ENCODE assay signal across 29 cellular contexts in the genomic region with DNA sequence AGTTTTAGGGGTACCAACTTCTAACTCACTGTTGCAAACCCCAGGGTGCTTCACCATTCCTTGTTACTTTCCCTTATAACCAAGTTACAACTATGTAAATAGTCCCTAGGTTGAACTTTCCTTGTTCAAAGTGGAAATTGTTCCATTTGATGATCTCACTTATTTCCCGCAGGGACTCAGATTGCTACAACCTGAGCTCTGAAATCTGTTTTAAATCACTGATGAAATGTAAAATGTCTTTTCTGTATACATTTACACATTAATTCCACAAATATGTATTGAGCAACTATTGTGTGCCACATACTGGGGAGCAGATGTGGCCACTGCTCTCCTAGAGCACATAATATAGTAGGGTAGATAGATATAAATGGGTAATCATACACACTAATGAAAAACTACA.
A peak's percentile ranks its signal among the peaks of the same experiment; 100 is the strongest.
DNase-seq lines count a peak whose midpoint lies in the region; ATAC-seq and TF ChIP-seq lines count a peak whose summit lies in the region.
"Had no signal": no experiment of that assay in that cellular context is flagged by ENCODE, and none has a peak within 500 bp of the region (broad histone marks: within the 10 kb centered on the region; RNA-seq: fewer than 3 reads in every experiment).

No MANE protein-coding gene starts in this region.

- intact Hi-C loops in ascending aorta (cut with DNase I): no loop called here

- no peak overlapping the region for H2BK5ac ChIP-seq in mesenchymal stem cell (ENCODE audit: low read depth, low read length, poor library complexity, severe bottlenecking)

- no peaks in the 10 kb centered on the region for H3K9me3 ChIP-seq in AG04450 (ENCODE audit: control insufficient read depth, insufficient read depth, low read length)
- H3K9me3 ChIP-seq in mesenchymal stem cell (ENCODE audit: control insufficient read depth, low read length): no peaks in the 10 kb centered on the region
- no peaks in the 10 kb centered on the region for H3K9me3 ChIP-seq in ascending aorta
- H3K9me3 ChIP-seq: A549, body of pancreas, heart left ventricle, right lobe of liver, suprapubic skin had no signal

- no peak overlapping the region for H4K91ac ChIP-seq in mesenchymal stem cell (ENCODE audit: low read length)

- H3K4me3 ChIP-seq in AG04450 (ENCODE audit: low read depth, low read length) (no peak overlapping the region), cardiac fibroblast (replicated peaks in 1 of 2; ENCODE audit: low read depth in 2 of 2, low read length in 2 of 2) (no peak overlapping the region), mesenchymal stem cell (ENCODE audit: insufficient read depth in 1 of 2, low read depth in 1 of 2, low read length in 2 of 2) (no peak overlapping the region), ascending aorta (no peak overlapping the region)
- H3K4me3 ChIP-seq: A549, body of pancreas, GM12878, heart left ventricle, right lobe of liver, suprapubic skin had no signal

- H3K79me1 ChIP-seq in mesenchymal stem cell (replicated peaks; ENCODE audit: low read length, poor library complexity, severe bottlenecking): no peaks in the 10 kb centered on the region

- no peaks in the 10 kb centered on the region for H3K27me3 ChIP-seq in AG04450 (ENCODE audit: control insufficient read depth, insufficient read depth, low read length)
- no peaks in the 10 kb centered on the region for H3K27me3 ChIP-seq in mesenchymal stem cell (ENCODE audit: control insufficient read depth in 1 of 2, insufficient read depth in 1 of 2, low read length in 2 of 2)
- no peaks in the 10 kb centered on the region for H3K27me3 ChIP-seq in ascending aorta
- H3K27me3 ChIP-seq: body of pancreas, heart left ventricle, right lobe of liver, suprapubic skin had no signal

- H2AK5ac ChIP-seq in mesenchymal stem cell (ENCODE audit: low read length, severe bottlenecking): no peak overlapping the region

- peak; percentile 73 for DNase-seq in AG04450 (ENCODE audit: low read depth, low spot score)
- peak; percentile 68 for DNase-seq in GM04504 (ENCODE audit: low read depth)
- peak; percentile 42 to 89 for DNase-seq in cardiac fibroblast (ENCODE audit: low read depth in 2 of 2)
- peak; percentile 40 for DNase-seq in mesenchymal stem cell
- DNase-seq in ascending aorta (ENCODE audit: low spot score in 2 of 2): no peak
- no peak for DNase-seq in medulla oblongata (ENCODE audit: extremely low spot score)
- no peak for DNase-seq in putamen (ENCODE audit: low spot score)
- DNase-seq: activated CD4-positive, alpha-beta T cell treated with anti-CD3 and anti-CD28 coated beads for 1 hour; activated naive CD4-positive, alpha-beta T cell treated with anti-CD3 and anti-CD28 coated beads, Interleukin-2, amount 50 U/mL, for 16 hours; activated T-cell treated with anti-CD3 and anti-CD28 coated beads, Interleukin-2, amount 50 U/mL, for 48 hours; body of pancreas; CD4-positive, alpha-beta T cell; effector memory CD8-positive, alpha-beta T cell; GF-D8; heart left ventricle; left cardiac atrium; naive thymus-derived CD8-positive, alpha-beta T cell; NCI-H1105 treated with DMSO at 0.1 percent for 48 hours; NCI-H510A; NK-92 treated with Interleukin-12 subunit alpha and Interleukin-12 subunit beta, amount 100 ng/mL, for 24 hours; right lobe of liver; SHP77 treated with DMSO at 0.1 percent for 48 hours had no signal

- H4K8ac ChIP-seq in mesenchymal stem cell (ENCODE audit: low read length): no peak overlapping the region

- CTCF ChIA-PET in AG04450 (lab: Charles Lee): interaction anchor here (0.8 to 1.1 kb wide), 2 partner anchors 72 to 191 kb away, joined by 3 read pairs; no protein-coding TSS in a partner anchor

- H2BK120ac ChIP-seq in mesenchymal stem cell (ENCODE audit: low read depth, low read length): no peak overlapping the region

- no peak for TF ChIP-seq CTCF in AG04450 (IDR thresholded peaks at IDR 0.05; ENCODE audit: low read depth, low read length)
- no peak for TF ChIP-seq CTCF in cardiac fibroblast (IDR thresholded peaks at IDR 0.05; ENCODE audit: low read depth, low read length)
- TF ChIP-seq CTCF in ascending aorta (IDR thresholded peaks at IDR 0.05): no peak

- no peak overlapping the region for H2BK15ac ChIP-seq in mesenchymal stem cell (ENCODE audit: low read depth, poor library complexity, severe bottlenecking)

- H2BK12ac ChIP-seq in mesenchymal stem cell (ENCODE audit: low read length in 2 of 2): no peak overlapping the region

- H3K4ac ChIP-seq in mesenchymal stem cell (ENCODE audit: low read depth in 1 of 2, low read length in 2 of 2): no peak overlapping the region

- peak overlapping the region; percentile 83 for H3K27ac ChIP-seq in AG04450 (ENCODE audit: low read depth, low read length)
- no peak overlapping the region for H3K27ac ChIP-seq in mesenchymal stem cell (ENCODE audit: low read length, poor library complexity, severe bottlenecking)
- no peak overlapping the region for H3K27ac ChIP-seq in ascending aorta
- H3K27ac ChIP-seq: A549, body of pancreas, HL-60, parathyroid adenoma, right lobe of liver, suprapubic skin had no signal

- POLR2A ChIA-PET in AG04450 (lab: Yijun Ruan, JAX): interaction anchor here (0.5 to 0.7 kb wide), 2 partner anchors 17 to 599 kb away, joined by 3 to 5 read pairs; no protein-coding TSS in a partner anchor

- 100% methylated on average over 1 of the region's 1 CpG for WGBS in mesenchymal stem cell

- no peak overlapping the region for H3K14ac ChIP-seq in mesenchymal stem cell (ENCODE audit: low read length in 2 of 2)

- no peak for ATAC-seq in GM18873 (IDR thresholded peaks at IDR 0.05; ENCODE audit: low FRiP score, unreplicated experiment)
- ATAC-seq: A549; body of pancreas; effector memory CD8-positive, alpha-beta T cell; esophagus mucosa; GM12878; heart left ventricle; left cardiac atrium; naive thymus-derived CD8-positive, alpha-beta T cell; right lobe of liver had no signal

- no peak overlapping the region for H3K18ac ChIP-seq in mesenchymal stem cell (ENCODE audit: low read depth in 1 of 2, low read length in 2 of 2)

- H2AFZ ChIP-seq in mesenchymal stem cell (ENCODE audit: low read depth, low read length): no peak overlapping the region
- H2AFZ ChIP-seq: parathyroid adenoma had no signal

- no peak overlapping the region for H3K9ac ChIP-seq in mesenchymal stem cell (ENCODE audit: low read length)
- H3K9ac ChIP-seq: parathyroid adenoma had no signal

- H3K4me2 ChIP-seq in mesenchymal stem cell (ENCODE audit: low read length, poor library complexity, severe bottlenecking): no peak overlapping the region
- H3K4me2 ChIP-seq: A549 had no signal

- H3K23ac ChIP-seq in mesenchymal stem cell (ENCODE audit: low read length in 2 of 2): no peak overlapping the region

- H3K4me1 ChIP-seq in mesenchymal stem cell (ENCODE audit: control insufficient read depth, insufficient read depth, low read depth, low read length) (no peaks in the 10 kb centered on the region), ascending aorta (peaks cover 0 to 11% of the 10 kb centered on the region in 2 donors)
- H3K4me1 ChIP-seq: A549, body of pancreas, parathyroid adenoma, right lobe of liver, suprapubic skin had no signal

- no peaks in the 10 kb centered on the region for H3K36me3 ChIP-seq in mesenchymal stem cell (ENCODE audit: control insufficient read depth in 1 of 2, insufficient read depth in 2 of 2, low read depth in 1 of 2, low read length in 2 of 2)
- no peaks in the 10 kb centered on the region for H3K36me3 ChIP-seq in ascending aorta
- H3K36me3 ChIP-seq: heart left ventricle, right lobe of liver, suprapubic skin had no signal

Comparison
In these comparisons a context has a peak if more than half of its experiments do, and no peak if none do; other contexts are left out.
1. DNase-seq: peak in AG04450 (single experiment), GM04504 (single experiment), cardiac fibroblast (2 of 2) and mesenchymal stem cell (single experiment); none in ascending aorta (0 of 2), medulla oblongata (single experiment) and putamen (single experiment).